ENCODE assay signal across 22 cellular contexts in the genomic region with DNA sequence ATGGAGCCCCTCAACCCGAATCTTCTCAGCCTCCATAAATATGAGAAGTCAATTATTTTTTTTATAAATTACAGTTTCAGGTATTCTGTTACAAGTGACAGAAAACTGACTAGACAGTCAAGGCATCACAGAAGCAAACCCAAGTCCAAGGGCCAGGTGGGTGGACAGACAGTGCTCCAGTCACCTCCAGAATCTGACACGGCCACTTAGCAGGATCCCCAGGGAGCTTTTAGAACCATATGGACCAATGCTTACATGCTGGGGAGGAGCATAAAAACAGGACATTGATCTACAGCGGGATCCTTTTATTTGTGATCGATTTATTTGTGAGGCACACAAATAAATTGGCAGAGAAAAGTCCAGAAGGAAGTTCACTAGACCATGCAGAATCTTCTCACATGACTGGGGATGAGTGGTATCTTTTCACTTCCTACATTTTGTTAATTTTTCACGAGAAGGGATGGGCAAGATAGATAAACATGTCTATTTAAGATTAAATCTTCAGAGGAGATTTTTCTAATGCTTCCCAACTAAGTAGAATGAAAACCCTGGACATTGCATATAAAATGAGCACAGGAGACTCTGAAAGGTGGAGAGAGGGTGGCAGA. TPM values are rescaled to one million over a fixed set of nuclear protein-coding genes. Genes with fewer than 3 reads are reported as not detected.
A peak's percentile ranks its signal among the peaks of the same experiment; 100 is the strongest.
DNase-seq lines count a peak whose midpoint lies in the region; ATAC-seq and TF ChIP-seq lines count a peak whose summit lies in the region.
"Had no signal": no experiment of that assay in that cellular context is flagged by ENCODE, and none has a peak within 500 bp of the region (broad histone marks: within the 10 kb centered on the region; RNA-seq: fewer than 3 reads in every experiment).

No MANE protein-coding gene starts in this region.

- peaks cover 58% of the 10 kb centered on the region for H3K36me3 Mint-ChIP-seq in activated CD8-positive, alpha-beta T cell treated with anti-CD3 and anti-CD28 coated beads for 36 hours (ENCODE audit: low read depth)
- H3K36me3 Mint-ChIP-seq: natural killer cell had no signal

- ATAC-seq in GM18861 (IDR thresholded peaks at IDR 0.05; ENCODE audit: unreplicated experiment) = peak; percentile 44
- peak; percentile 40 for ATAC-seq in HG03342 (IDR thresholded peaks at IDR 0.05; ENCODE audit: unreplicated experiment)
- no peak for ATAC-seq in sciatic nerve
- ATAC-seq in activated CD8-positive, alpha-beta T cell treated with anti-CD3 and anti-CD28 coated beads for 36 hours = no peak
- no peak for ATAC-seq in GM18867 (IDR thresholded peaks at IDR 0.05; ENCODE audit: unreplicated experiment)
- ATAC-seq: A549; activated CD4-positive, alpha-beta T cell treated with anti-CD3 and anti-CD28 coated beads for 36 hours; natural killer cell had no signal

- POLR2A ChIA-PET in activated CD8-positive, alpha-beta T cell treated with anti-CD3 and anti-CD28 coated beads for 36 hours (lab: Charles Lee) = interaction anchor here (1.7 kb wide), 1 partner anchor 10 kb away, joined by 7 read pairs; no protein-coding TSS in a partner anchor

- intact Hi-C loops in sciatic nerve (cut with DNase I) = no loop called here
- intact Hi-C loops in activated CD8-positive, alpha-beta T cell treated with anti-CD3 and anti-CD28 coated beads for 36 hours (cut with micrococcal nuclease) = no loop called here

- H3K27me3 Mint-ChIP-seq in activated CD8-positive, alpha-beta T cell treated with anti-CD3 and anti-CD28 coated beads for 36 hours = no peaks in the 10 kb centered on the region
- H3K27me3 Mint-ChIP-seq: activated CD4-positive, alpha-beta T cell treated with anti-CD3 and anti-CD28 coated beads for 36 hours; IgD-negative memory B cell had no signal

- TF ChIP-seq CTCF in activated CD8-positive, alpha-beta T cell treated with anti-CD3 and anti-CD28 coated beads for 36 hours (IDR thresholded peaks at IDR 0.05) = no peak

- DNase-seq in ACHN = peak; percentile 28
- DNase-seq in glomerular visceral epithelial cell (ENCODE audit: extremely low spot score) = peak; percentile 26
- DNase-seq in sciatic nerve (ENCODE audit: low spot score) = no peak
- DNase-seq in islet precursor cell = no peak
- DNase-seq in activated CD8-positive, alpha-beta T cell treated with anti-CD3 and anti-CD28 coated beads for 36 hours = no peak
- DNase-seq: activated CD4-positive, alpha-beta T cell treated with anti-CD3 and anti-CD28 coated beads for 36 hours; foreskin keratinocyte; GDM1; GM23248; kidney; mesendoderm; natural killer cell; NCI-H187 treated with DMSO at 0.1 percent for 48 hours; NCI-H510A; NK-92 treated with Interleukin-12 subunit alpha and Interleukin-12 subunit beta, amount 100 ng/mL, for 24 hours; RPMI8226; stimulated activated CD4-positive, alpha-beta T cell treated with anti-CD3 and anti-CD28 coated beads, Interleukin-2, amount 100 ng/mL, for 48 hours had no signal

- peaks cover 56% of the 10 kb centered on the region for H3K4me1 Mint-ChIP-seq in activated CD8-positive, alpha-beta T cell treated with anti-CD3 and anti-CD28 coated beads for 36 hours (ENCODE audit: low read depth)
- H3K4me1 Mint-ChIP-seq: natural killer cell had no signal

- no peak overlapping the region for H3K4me3 Mint-ChIP-seq in activated CD8-positive, alpha-beta T cell treated with anti-CD3 and anti-CD28 coated beads for 36 hours
- H3K4me3 Mint-ChIP-seq: activated CD4-positive, alpha-beta T cell treated with anti-CD3 and anti-CD28 coated beads for 36 hours; natural killer cell had no signal

- no peak overlapping the region for H3K27ac Mint-ChIP-seq in activated CD8-positive, alpha-beta T cell treated with anti-CD3 and anti-CD28 coated beads for 36 hours
- H3K27ac Mint-ChIP-seq: activated CD4-positive, alpha-beta T cell treated with anti-CD3 and anti-CD28 coated beads for 36 hours had no signal

- H3K9me3 Mint-ChIP-seq in activated CD8-positive, alpha-beta T cell treated with anti-CD3 and anti-CD28 coated beads for 36 hours = no peaks in the 10 kb centered on the region
- H3K9me3 Mint-ChIP-seq: IgD-negative memory B cell, natural killer cell had no signal

- CTCF ChIA-PET in activated CD8-positive, alpha-beta T cell treated with anti-CD3 and anti-CD28 coated beads for 36 hours (lab: Charles Lee) = interaction anchor here (2.1 kb wide), 1 partner anchor 56 kb away, joined by 6 read pairs; no protein-coding TSS in a partner anchor

- in situ Hi-C loops in ACHN (cut with HindIII; ENCODE audit: low pct_ligation_motif_present, low pct_unique_long_range_greater_than_20kb, low sequenced_read_pairs) = no loop called here

RNA-seq across cellular contexts. Expression of a gene that starts 15.0 kb away (rescaled TPM):
- total RNA-seq in sciatic nerve = 30.0 TPM
- 10 to 100 TPM; 27.5 to 28.0 TPM for total RNA-seq in activated CD8-positive, alpha-beta T cell treated with anti-CD3 and anti-CD28 coated beads for 36 hours

Comparison
In these comparisons a context has a peak if more than half of its experiments do, and no peak if none do; other contexts are left out.
1. DNase-seq: peak in ACHN (single experiment) and glomerular visceral epithelial cell (single experiment); none in sciatic nerve (single experiment), islet precursor cell (single experiment) and activated CD8-positive, alpha-beta T cell treated with anti-CD3 and anti-CD28 coated beads for 36 hours (single experiment).
2. ATAC-seq: peak in GM18861 (single experiment) and HG03342 (single experiment); none in sciatic nerve (single experiment), activated CD8-positive, alpha-beta T cell treated with anti-CD3 and anti-CD28 coated beads for 36 hours (single experiment) and GM18867 (single experiment).